Comparison of ENCODE assay signal across 18 cellular contexts in the genomic region with DNA sequence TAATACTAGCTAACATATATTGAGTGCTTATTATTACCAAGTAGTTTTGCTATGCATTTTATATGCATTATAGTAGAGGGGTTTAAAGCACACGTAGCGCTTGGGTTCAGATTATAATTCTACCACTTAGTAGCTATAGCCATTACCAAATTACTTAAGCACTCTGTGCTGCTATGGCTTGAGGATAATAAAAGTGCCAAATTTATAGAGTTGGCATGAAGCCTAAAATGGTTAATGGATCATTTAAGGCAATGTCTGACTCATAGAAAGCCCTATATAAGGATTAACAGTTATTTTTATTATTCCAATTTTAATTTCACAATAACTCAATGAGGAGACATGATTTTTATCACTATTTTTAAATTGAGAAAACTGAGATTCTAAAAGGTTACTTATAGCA.
"Had no signal": no experiment of that assay in that cellular context is flagged by ENCODE, and none has a peak within 500 bp of the region (broad histone marks: within the 10 kb centered on the region; RNA-seq: fewer than 3 reads in every experiment).

No MANE protein-coding gene starts in this region.

- H3K27ac ChIP-seq: brain microvascular endothelial cell, right atrium auricular region, tibial artery had no signal

- H3K4me3 ChIP-seq: dorsolateral prefrontal cortex, right atrium auricular region, tibial artery had no signal

- DNase-seq: activated CD4-positive, alpha-beta T cell treated with anti-CD3 and anti-CD28 coated beads, Interleukin-2, amount 10 ng/mL, durations not matched to agents 24 days and 14 days; activated CD8-positive, alpha-beta T cell treated with anti-CD3 and anti-CD28 coated beads, Interleukin-2, amount 10 ng/mL, durations not matched to agents 7 days and 5 days; activated effector memory CD4-positive, alpha-beta T cell treated with Interleukin-2 at 50 U/mL for 16 hours; activated naive CD4-positive, alpha-beta T cell treated with anti-CD3 and anti-CD28 coated beads, Interleukin-2, amount 50 U/mL, for 16 hours; activated T-cell treated with anti-CD3 and anti-CD28 coated beads, Interleukin-2, amount 50 U/mL, for 24 hours; aorta; brain microvascular endothelial cell; central memory CD4-positive, alpha-beta T cell; dorsolateral prefrontal cortex; immature natural killer cell; left ventricle myocardium superior; naive B cell; stimulated activated CD4-positive, alpha-beta T cell treated with anti-CD3 and anti-CD28 coated beads, Interleukin-2, amount 100 ng/mL, for 24 hours; stimulated activated naive CD8-positive, alpha-beta T cell treated with anti-CD3 and anti-CD28 coated beads, Interleukin-15, Interleukin-2, amounts not matched to agents 100 U/mL and 50 U/mL, for 24 hours; substantia nigra; tibial artery had no signal

- H3K9me3 ChIP-seq: right atrium auricular region, tibial artery had no signal

- ATAC-seq: activated CD8-positive, alpha-beta T cell treated with anti-CD3 and anti-CD28 coated beads, Interleukin-2, amount 10 ng/mL, durations not matched to agents 7 days and 5 days; left ventricle myocardium superior; stimulated activated naive CD8-positive, alpha-beta T cell treated with anti-CD3 and anti-CD28 coated beads, Interleukin-15, Interleukin-2, amounts not matched to agents 100 U/mL and 50 U/mL, for 24 hours; WTC11 had no signal

- H3K36me3 ChIP-seq: brain microvascular endothelial cell, right atrium auricular region, tibial artery had no signal

- H3K27me3 ChIP-seq: brain microvascular endothelial cell, dorsolateral prefrontal cortex, right atrium auricular region, tibial artery had no signal
